Comparison of ENCODE assay signal across 8 cellular contexts in the genomic region with DNA sequence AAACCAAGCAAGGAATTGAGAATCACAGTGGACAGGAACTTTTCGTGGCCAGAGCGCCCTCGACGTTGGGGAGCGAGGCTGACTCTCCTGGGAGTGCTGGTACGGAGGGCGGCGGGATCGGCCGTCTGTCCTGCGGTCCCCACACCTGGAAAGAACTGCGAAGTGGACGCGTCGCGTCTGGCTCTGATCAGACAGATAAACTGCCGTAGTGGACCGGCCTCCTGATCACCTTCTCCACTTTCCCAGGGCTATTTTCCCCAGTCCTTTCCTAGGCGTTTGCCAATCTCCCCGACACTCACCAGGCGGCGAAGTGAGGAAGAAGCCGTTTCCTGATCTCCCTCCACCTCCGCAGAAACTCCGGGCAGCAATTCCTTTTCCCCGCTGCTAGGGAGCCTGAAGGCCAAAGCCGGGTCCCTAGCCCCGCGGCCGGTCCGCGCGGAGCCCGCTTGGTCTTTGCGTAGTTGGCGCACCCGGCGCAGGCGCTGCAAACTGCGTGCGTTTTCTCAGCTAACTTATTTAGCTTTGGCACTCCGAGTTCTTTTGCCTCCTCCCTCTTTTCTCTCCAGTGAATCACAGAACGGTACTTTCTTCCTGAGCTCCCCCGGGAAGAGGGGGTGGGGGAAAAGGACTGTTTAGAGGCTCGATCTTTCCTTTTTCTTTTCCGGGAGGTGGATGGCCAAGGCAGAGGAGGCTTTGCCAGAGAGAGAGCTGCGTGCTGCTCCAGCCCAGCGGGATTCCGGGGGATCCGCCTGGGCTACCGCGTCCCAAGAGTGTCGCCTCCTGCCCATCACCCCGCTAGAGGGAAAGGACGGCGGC. TPM values are rescaled to one million over a fixed set of nuclear protein-coding genes. Genes with fewer than 3 reads are reported as not detected.
A peak's percentile ranks its signal among the peaks of the same experiment; 100 is the strongest.
DNase-seq lines count a peak whose midpoint lies in the region; ATAC-seq and TF ChIP-seq lines count a peak whose summit lies in the region.

A gene (minus strand): TSS at position 491 of the 816 bp plus-strand sequence. CDS start 813 bp downstream, outside the sequence.

- H3K36me3 ChIP-seq in cardiac muscle cell = no peaks in the 10 kb centered on the region

- H3K27ac ChIP-seq in cardiac muscle cell = no peak within 1 kb of the TSS

- peak within 1 kb of the TSS; percentile 41 for H3K4me3 ChIP-seq in cardiac muscle cell

- no peaks in the 10 kb centered on the region for H3K9me3 ChIP-seq in cardiac muscle cell (ENCODE audit: low read depth)

- in situ Hi-C loops in GM13977 (cut with MboI; ENCODE audit: low pct_unique_long_range_greater_than_20kb, low sequenced_read_pairs, unreplicated experiment) = no loop called here

- no peaks in the 10 kb centered on the region for H3K4me1 ChIP-seq in cardiac muscle cell (ENCODE audit: low read depth)

- ATAC-seq in HG03460 (IDR thresholded peaks at IDR 0.05; ENCODE audit: unreplicated experiment) (no peak), HG03280 (IDR thresholded peaks at IDR 0.05; ENCODE audit: unreplicated experiment) (no peak)

- H3K27me3 ChIP-seq in cardiac muscle cell = peaks cover 69% of the 10 kb centered on the region

- TF ChIP-seq CTCF in GM13977 (IDR thresholded peaks at IDR 0.05; ENCODE audit: extremely low read depth, insufficient read depth, missing control alignments) = no peak
- peak; percentile 23 for TF ChIP-seq CTCF in cardiac muscle cell (IDR thresholded peaks at IDR 0.05; ENCODE audit: low read depth, low read length)

- DNase-seq in GM13977 (ENCODE audit: low spot score) = peak; percentile 38
- DNase-seq in NCI-H774 (lab: John Stamatoyannopoulos, UW) = peak; percentile 26
- DNase-seq in anterior cingulate cortex (lab: John Stamatoyannopoulos, UW) = peak in 47 of 58 donors; percentile 3 to 72 (median 30)
- peak; percentile 73 to 89 for DNase-seq in cardiac muscle cell (ENCODE audit: low read depth in 1 of 2, low spot score in 1 of 2)
- DNase-seq in occipital lobe (lab: John Stamatoyannopoulos, UW) = peak; percentile 31
- no peak for DNase-seq in activated gamma-delta T cell (lab: John Stamatoyannopoulos, UW)

RNA-seq across cellular contexts. Expression of the gene that starts here (rescaled TPM):
- total RNA-seq in cardiac muscle cell = 0.30 and 0.85 TPM in 2 replicates
- polyA plus RNA-seq in cardiac muscle cell = not detected in 2 replicates
- 0.31 TPM for total RNA-seq in occipital lobe

Comparison
In these comparisons a context has a peak if more than half of its experiments do, and no peak if none do; other contexts are left out.
1. Peak in DNase-seq and H3K4me3 ChIP-seq in cardiac muscle cell; RNA of the gene not detected or under 1 TPM.
2. Peak in DNase-seq in occipital lobe; RNA of the gene not detected or under 1 TPM.